8 cellular contexts compared by ENCODE assay signal in genomic region chr15:59104602-59104911, GRCh38. TPM values are rescaled to one million over a fixed set of nuclear protein-coding genes. Genes with fewer than 3 reads are reported as not detected.
DNase-seq lines count a peak whose midpoint lies in the region; ATAC-seq and TF ChIP-seq lines count a peak whose summit lies in the region.

No MANE protein-coding gene starts in this region.

- H3K4me1 ChIP-seq in iPS-15b (ENCODE audit: control insufficient read depth, insufficient read depth, low read length) (peaks cover 2% of the 10 kb centered on the region), stomach (peaks cover 0 to 14% (median 8%) of the 10 kb centered on the region in 4 donors)

- TF ChIP-seq CTCF in stomach (IDR thresholded peaks at IDR 0.05) = no peak

- H3K36me3 Mint-ChIP-seq in stimulated activated naive CD8-positive, alpha-beta T cell treated with anti-CD3 and anti-CD28 coated beads, Interleukin-15, Interleukin-2, amounts not matched to agents 100 ng/mL and 50 ng/mL, for 24 hours (ENCODE audit: low read depth) = peaks cover 19% of the 10 kb centered on the region
- H3K36me3 Mint-ChIP-seq in activated T-cell treated with anti-CD3 and anti-CD28 coated beads, Interleukin-2, amount 50 U/mL, for 72 hours (ENCODE audit: insufficient read depth in 2 of 2) = peaks cover 12 to 22% of the 10 kb centered on the region in 2 donors

- H3K27ac Mint-ChIP-seq in stimulated activated naive CD8-positive, alpha-beta T cell treated with anti-CD3 and anti-CD28 coated beads, Interleukin-15, Interleukin-2, amounts not matched to agents 100 ng/mL and 50 ng/mL, for 24 hours = peak overlapping the region; percentile 96
- H3K27ac Mint-ChIP-seq in activated T-cell treated with anti-CD3 and anti-CD28 coated beads, Interleukin-2, amount 50 U/mL, for 72 hours = peak overlapping the region; percentile 94

- H3K27ac ChIP-seq in stomach = peak overlapping the region in 4 of 5 donors; percentile 51 to 71 (median 52)

- H3K36me3 ChIP-seq in iPS-15b (ENCODE audit: control insufficient read depth, insufficient read depth, low read length) (peaks cover 25% of the 10 kb centered on the region), stomach (peaks cover 0 to 19% (median 8%) of the 10 kb centered on the region in 4 donors)

- H3K4me1 Mint-ChIP-seq in stimulated activated naive CD8-positive, alpha-beta T cell treated with anti-CD3 and anti-CD28 coated beads, Interleukin-15, Interleukin-2, amounts not matched to agents 100 ng/mL and 50 ng/mL, for 24 hours (ENCODE audit: low read depth) = peaks cover 18% of the 10 kb centered on the region
- peaks cover 15% of the 10 kb centered on the region for H3K4me1 Mint-ChIP-seq in activated T-cell treated with anti-CD3 and anti-CD28 coated beads, Interleukin-2, amount 50 U/mL, for 72 hours (ENCODE audit: low read depth)

- no peaks in the 10 kb centered on the region for H3K9me3 ChIP-seq in iPS-15b (ENCODE audit: control insufficient read depth, insufficient read depth, low read length)
- H3K9me3 ChIP-seq in stomach = no peaks in the 10 kb centered on the region

- H3K9ac ChIP-seq in iPS-15b (ENCODE audit: low read depth, low read length) = peak overlapping the region; percentile 94

- WGBS in stomach, 5 donors = 1 to 2% (median 1%) methylated on average over 9 of the region's 9 CpGs

- H3K4me3 ChIP-seq in iPS-15b (ENCODE audit: low read depth, low read length) (peak overlapping the region; percentile 83), stomach (peak overlapping the region; percentile 55 to 88 (median 73))

- TF ChIP-seq EP300 in stomach (IDR thresholded peaks at IDR 0.05) = no peak

- peak overlapping the region; percentile 89 for H3K4me3 Mint-ChIP-seq in stimulated activated naive CD8-positive, alpha-beta T cell treated with anti-CD3 and anti-CD28 coated beads, Interleukin-15, Interleukin-2, amounts not matched to agents 100 ng/mL and 50 ng/mL, for 24 hours
- peak overlapping the region; percentile 85 to 92 for H3K4me3 Mint-ChIP-seq in activated T-cell treated with anti-CD3 and anti-CD28 coated beads, Interleukin-2, amount 50 U/mL, for 72 hours

- no peak for ATAC-seq in stimulated activated naive CD8-positive, alpha-beta T cell treated with anti-CD3 and anti-CD28 coated beads, Interleukin-15, Interleukin-2, amounts not matched to agents 100 U/mL and 50 U/mL, for 24 hours
- no peak for ATAC-seq in activated T-cell treated with anti-CD3 and anti-CD28 coated beads, Interleukin-2, amount 50 U/mL, for 72 hours (replicated peaks in 1 of 2)

- intact Hi-C loops in stomach (cut with DNase I; ENCODE audit: low total_unique reads) = no loop called here

- no peak for TF ChIP-seq POLR2A in stomach (IDR thresholded peaks at IDR 0.05)

- no peak for DNase-seq in stimulated activated naive CD8-positive, alpha-beta T cell treated with anti-CD3 and anti-CD28 coated beads, Interleukin-15, Interleukin-2, amounts not matched to agents 100 U/mL and 50 U/mL, for 24 hours
- no peak for DNase-seq in activated T-cell treated with anti-CD3 and anti-CD28 coated beads, Interleukin-2, amount 50 U/mL, for 72 hours
- DNase-seq in stomach (no peak), NCI-H187 treated with DMSO at 0.1 percent for 48 hours (lab: John Stamatoyannopoulos, UW) (no peak), NCI-H2081 treated with DMSO at 0.1 percent for 48 hours (lab: John Stamatoyannopoulos, UW) (no peak)
- DNase-seq in activated effector memory CD4-positive, alpha-beta T cell treated with Interleukin-2 at 50 U/mL for 16 hours = no peak

- H3K9me3 Mint-ChIP-seq in stimulated activated naive CD8-positive, alpha-beta T cell treated with anti-CD3 and anti-CD28 coated beads, Interleukin-15, Interleukin-2, amounts not matched to agents 100 ng/mL and 50 ng/mL, for 24 hours = no peaks in the 10 kb centered on the region
- H3K9me3 Mint-ChIP-seq in activated T-cell treated with anti-CD3 and anti-CD28 coated beads, Interleukin-2, amount 50 U/mL, for 72 hours = no peaks in the 10 kb centered on the region

- H3K27me3 Mint-ChIP-seq in stimulated activated naive CD8-positive, alpha-beta T cell treated with anti-CD3 and anti-CD28 coated beads, Interleukin-15, Interleukin-2, amounts not matched to agents 100 ng/mL and 50 ng/mL, for 24 hours = no peaks in the 10 kb centered on the region
- H3K27me3 Mint-ChIP-seq in activated T-cell treated with anti-CD3 and anti-CD28 coated beads, Interleukin-2, amount 50 U/mL, for 72 hours (ENCODE audit: low read depth) = no peaks in the 10 kb centered on the region

- H3K27me3 ChIP-seq in iPS-15b (ENCODE audit: control insufficient read depth, insufficient read depth, low read length) = no peaks in the 10 kb centered on the region
- no peaks in the 10 kb centered on the region for H3K27me3 ChIP-seq in stomach

RNA-seq across cellular contexts. Expression of gene CCNB2, which starts 0.4 kb away (rescaled TPM):
- 10 to 100 TPM; 65.9 to 77.8 TPM for total RNA-seq in activated T-cell treated with anti-CD3 and anti-CD28 coated beads, Interleukin-2, amount 50 U/mL, for 72 hours
- 10 to 100 TPM in 1 of 5 donors, 1 to 10 TPM in 2, not detected in 2; 5.5 to 11.9 (median 7.0) TPM for total RNA-seq in stomach
- polyA plus RNA-seq in stomach = 10 to 100 TPM in 1 of 3 donors, 1 to 10 TPM in 2; 3.1 to 12.1 (median 5.4) TPM

Comparison
In these comparisons a context has a peak if more than half of its experiments do, and no peak if none do; other contexts are left out.
1. RNA of gene CCNB2, which starts 0.4 kb away (total RNA-seq): 65.9 to 77.8 TPM in activated T-cell treated with anti-CD3 and anti-CD28 coated beads, Interleukin-2, amount 50 U/mL, for 72 hours; 5.5 to 11.9 TPM in stomach; every median in the first group is over 4 times any median in the second.